ENCODE assay signal across 30 cellular contexts in genomic region chr1:107925565-107925964, GRCh38.
"Had no signal": no experiment of that assay in that cellular context is flagged by ENCODE, and none has a peak within 500 bp of the region (broad histone marks: within the 10 kb centered on the region; RNA-seq: fewer than 3 reads in every experiment).

No MANE protein-coding gene starts in this region.

- ATAC-seq: naive thymus-derived CD4-positive, alpha-beta T cell; natural killer cell; psoas muscle; right cardiac atrium; sciatic nerve; stimulated activated effector memory CD8-positive, alpha-beta T cell treated with anti-CD3 and anti-CD28 coated beads, Interleukin-12 subunit alpha, Interleukin-12 subunit beta, amount 100 ng/mL, for 72 hours; stimulated activated naive B cell treated with anti-CD40 and anti-IgM and Interleukin-4, amounts not matched to agents 10 μg/mL and 1 μg/mL and 100 μg/mL, for 72 hours; upper lobe of right lung had no signal

- H3K4me1 Mint-ChIP-seq: neural progenitor cell had no signal

- DNase-seq: naive thymus-derived CD4-positive, alpha-beta T cell; natural killer cell; occipital lobe; ovary; posterior cingulate gyrus; psoas muscle; right cardiac atrium; spleen; stimulated activated CD4-positive, alpha-beta T cell treated with anti-CD3 and anti-CD28 coated beads, Interleukin-15, amount 100 ng/mL, for 24 hours; stimulated activated CD4-positive, alpha-beta T cell treated with anti-CD3 and anti-CD28 coated beads, Interleukin-2, amount 100 ng/mL, for 24 hours; stimulated activated CD4-positive, alpha-beta T cell treated with anti-CD3 and anti-CD28 coated beads, Interleukin-2, amount 100 ng/mL, for 48 hours; stimulated activated CD4-positive, alpha-beta T cell treated with anti-CD3 and anti-CD28 coated beads, Interleukin-4, amount 100 ng/mL, for 24 hours; stimulated activated naive B cell treated with anti-CD40 and anti-IgM and Interleukin-4, amounts not matched to agents 10 μg/mL and 1 μg/mL and 100 μg/mL, for 72 hours; stimulated activated naive CD4-positive, alpha-beta T cell treated with Interleukin-2 at 50 U/mL for 16 hours; stomach; thyroid gland; upper lobe of right lung; uterus had no signal

- H2AFZ ChIP-seq: neural progenitor cell, parathyroid adenoma had no signal

- H3K36me3 ChIP-seq: neural progenitor cell, ovary, spleen, stomach, thoracic aorta, thyroid gland, tibial nerve, upper lobe of right lung, uterus had no signal

- H3K9me3 Mint-ChIP-seq: nephron; neural progenitor cell; stimulated activated effector memory CD8-positive, alpha-beta T cell treated with anti-CD3 and anti-CD28 coated beads, Interleukin-12 subunit alpha, Interleukin-12 subunit beta, amount 100 ng/mL, for 72 hours; stimulated activated naive CD8-positive, alpha-beta T cell treated with anti-CD3 and anti-CD28 coated beads, Interleukin-15, Interleukin-2, amounts not matched to agents 100 ng/mL and 50 ng/mL, for 24 hours; type B pancreatic cell had no signal

- H3K4me3 Mint-ChIP-seq: naive thymus-derived CD4-positive, alpha-beta T cell; natural killer cell; nephron; neural progenitor cell; stimulated activated effector memory CD8-positive, alpha-beta T cell treated with anti-CD3 and anti-CD28 coated beads, Interleukin-12 subunit alpha, Interleukin-12 subunit beta, amount 100 ng/mL, for 72 hours; stimulated activated naive B cell treated with anti-CD40 and anti-IgM and Interleukin-4, amounts not matched to agents 10 μg/mL and 1 μg/mL and 100 μg/mL, for 72 hours; stimulated activated naive CD8-positive, alpha-beta T cell treated with anti-CD3 and anti-CD28 coated beads, Interleukin-15, Interleukin-2, amounts not matched to agents 100 ng/mL and 50 ng/mL, for 24 hours; type B pancreatic cell had no signal

- H3K27ac ChIP-seq: neural progenitor cell, ovary, parathyroid adenoma, psoas muscle, spleen, stomach, thoracic aorta, thyroid gland, tibial nerve, upper lobe of right lung, uterus had no signal

- H3K27me3 Mint-ChIP-seq: naive thymus-derived CD4-positive, alpha-beta T cell; stimulated activated naive B cell treated with anti-CD40 and anti-IgM and Interleukin-4, amounts not matched to agents 10 μg/mL and 1 μg/mL and 100 μg/mL, for 72 hours; stimulated activated naive CD8-positive, alpha-beta T cell treated with anti-CD3 and anti-CD28 coated beads, Interleukin-15, Interleukin-2, amounts not matched to agents 100 ng/mL and 50 ng/mL, for 24 hours had no signal

- H3K4me1 ChIP-seq: neural progenitor cell, parathyroid adenoma, psoas muscle, stomach, thyroid gland, tibial nerve, upper lobe of right lung, uterus had no signal

- H3K9ac ChIP-seq: neural progenitor cell, parathyroid adenoma had no signal

- H3K27ac Mint-ChIP-seq: naive thymus-derived CD4-positive, alpha-beta T cell; nephron; neural progenitor cell; progenitor cell of endocrine pancreas; stimulated activated effector memory CD8-positive, alpha-beta T cell treated with anti-CD3 and anti-CD28 coated beads, Interleukin-12 subunit alpha, Interleukin-12 subunit beta, amount 100 ng/mL, for 72 hours; stimulated activated naive B cell treated with anti-CD40 and anti-IgM and Interleukin-4, amounts not matched to agents 10 μg/mL and 1 μg/mL and 100 μg/mL, for 72 hours; type B pancreatic cell had no signal

- H3K27me3 ChIP-seq: neural progenitor cell, ovary, spleen, stomach, thyroid gland, tibial nerve, upper lobe of right lung, uterus had no signal

- H3K4me3 ChIP-seq: neural progenitor cell, ovary, psoas muscle, skin epidermis, smooth muscle cell, spleen, stomach, thoracic aorta, thyroid gland, tibial nerve, upper lobe of right lung, uterus had no signal

- H3K4me2 ChIP-seq: neural progenitor cell, smooth muscle cell had no signal

- H3K36me3 Mint-ChIP-seq: natural killer cell; neural progenitor cell; stimulated activated effector memory CD8-positive, alpha-beta T cell treated with anti-CD3 and anti-CD28 coated beads, Interleukin-12 subunit alpha, Interleukin-12 subunit beta, amount 100 ng/mL, for 72 hours; type B pancreatic cell had no signal

- H3K9me3 ChIP-seq: ovary, psoas muscle, spleen, stomach, thoracic aorta, thyroid gland, tibial nerve, upper lobe of right lung, uterus had no signal

- H3K79me2 ChIP-seq: parathyroid adenoma had no signal
